1 cellular context compared by ENCODE assay signal in the genomic region with DNA sequence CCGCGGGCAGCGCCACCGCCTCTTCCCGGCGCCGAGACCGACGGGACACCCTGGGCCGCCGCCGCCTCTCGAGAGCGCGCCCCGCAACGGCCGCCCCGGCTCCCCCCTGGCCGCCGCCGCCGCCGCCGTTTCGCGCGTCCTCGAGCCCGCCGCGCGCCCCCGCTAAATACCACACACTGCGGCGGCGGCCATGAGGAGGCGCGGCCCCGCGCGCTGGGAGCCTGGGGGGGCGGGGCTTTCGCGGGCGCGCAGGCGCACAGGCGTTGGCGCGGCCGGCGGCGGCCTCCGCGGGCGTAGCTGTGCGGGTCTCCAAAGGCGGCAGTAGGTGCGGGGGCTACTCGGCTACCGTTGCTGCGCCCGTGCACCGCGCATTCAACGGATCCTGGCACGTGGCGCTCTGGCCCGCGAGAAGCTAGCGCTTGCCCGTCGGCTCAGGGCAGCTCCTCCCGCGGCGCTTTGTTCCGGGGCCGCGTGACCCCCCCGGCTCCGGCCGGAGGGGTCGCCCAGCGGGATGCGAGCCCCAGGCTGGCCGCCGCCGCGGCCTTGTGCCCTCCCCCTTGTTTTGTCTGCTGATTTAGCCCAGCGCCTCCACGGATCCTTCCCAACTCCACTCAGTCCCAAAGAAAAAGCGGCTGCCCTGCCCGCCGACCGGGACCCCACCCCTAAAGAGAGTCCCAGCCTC.
A peak's percentile ranks its signal among the peaks of the same experiment; 100 is the strongest.
TF ChIP-seq lines count a peak whose summit lies in the region.

A gene with protein sequence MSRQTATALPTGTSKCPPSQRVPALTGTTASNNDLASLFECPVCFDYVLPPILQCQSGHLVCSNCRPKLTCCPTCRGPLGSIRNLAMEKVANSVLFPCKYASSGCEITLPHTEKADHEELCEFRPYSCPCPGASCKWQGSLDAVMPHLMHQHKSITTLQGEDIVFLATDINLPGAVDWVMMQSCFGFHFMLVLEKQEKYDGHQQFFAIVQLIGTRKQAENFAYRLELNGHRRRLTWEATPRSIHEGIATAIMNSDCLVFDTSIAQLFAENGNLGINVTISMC (minus strand): TSS at position 142 of the 682 bp plus-strand sequence. CDS start 22,985 bp downstream, outside the sequence.

TF ChIP-seq in H1, 55 proteins besides CTCF, POLR2A, EP300 and RAD21:
- TF ChIP-seq, protein P1, sequence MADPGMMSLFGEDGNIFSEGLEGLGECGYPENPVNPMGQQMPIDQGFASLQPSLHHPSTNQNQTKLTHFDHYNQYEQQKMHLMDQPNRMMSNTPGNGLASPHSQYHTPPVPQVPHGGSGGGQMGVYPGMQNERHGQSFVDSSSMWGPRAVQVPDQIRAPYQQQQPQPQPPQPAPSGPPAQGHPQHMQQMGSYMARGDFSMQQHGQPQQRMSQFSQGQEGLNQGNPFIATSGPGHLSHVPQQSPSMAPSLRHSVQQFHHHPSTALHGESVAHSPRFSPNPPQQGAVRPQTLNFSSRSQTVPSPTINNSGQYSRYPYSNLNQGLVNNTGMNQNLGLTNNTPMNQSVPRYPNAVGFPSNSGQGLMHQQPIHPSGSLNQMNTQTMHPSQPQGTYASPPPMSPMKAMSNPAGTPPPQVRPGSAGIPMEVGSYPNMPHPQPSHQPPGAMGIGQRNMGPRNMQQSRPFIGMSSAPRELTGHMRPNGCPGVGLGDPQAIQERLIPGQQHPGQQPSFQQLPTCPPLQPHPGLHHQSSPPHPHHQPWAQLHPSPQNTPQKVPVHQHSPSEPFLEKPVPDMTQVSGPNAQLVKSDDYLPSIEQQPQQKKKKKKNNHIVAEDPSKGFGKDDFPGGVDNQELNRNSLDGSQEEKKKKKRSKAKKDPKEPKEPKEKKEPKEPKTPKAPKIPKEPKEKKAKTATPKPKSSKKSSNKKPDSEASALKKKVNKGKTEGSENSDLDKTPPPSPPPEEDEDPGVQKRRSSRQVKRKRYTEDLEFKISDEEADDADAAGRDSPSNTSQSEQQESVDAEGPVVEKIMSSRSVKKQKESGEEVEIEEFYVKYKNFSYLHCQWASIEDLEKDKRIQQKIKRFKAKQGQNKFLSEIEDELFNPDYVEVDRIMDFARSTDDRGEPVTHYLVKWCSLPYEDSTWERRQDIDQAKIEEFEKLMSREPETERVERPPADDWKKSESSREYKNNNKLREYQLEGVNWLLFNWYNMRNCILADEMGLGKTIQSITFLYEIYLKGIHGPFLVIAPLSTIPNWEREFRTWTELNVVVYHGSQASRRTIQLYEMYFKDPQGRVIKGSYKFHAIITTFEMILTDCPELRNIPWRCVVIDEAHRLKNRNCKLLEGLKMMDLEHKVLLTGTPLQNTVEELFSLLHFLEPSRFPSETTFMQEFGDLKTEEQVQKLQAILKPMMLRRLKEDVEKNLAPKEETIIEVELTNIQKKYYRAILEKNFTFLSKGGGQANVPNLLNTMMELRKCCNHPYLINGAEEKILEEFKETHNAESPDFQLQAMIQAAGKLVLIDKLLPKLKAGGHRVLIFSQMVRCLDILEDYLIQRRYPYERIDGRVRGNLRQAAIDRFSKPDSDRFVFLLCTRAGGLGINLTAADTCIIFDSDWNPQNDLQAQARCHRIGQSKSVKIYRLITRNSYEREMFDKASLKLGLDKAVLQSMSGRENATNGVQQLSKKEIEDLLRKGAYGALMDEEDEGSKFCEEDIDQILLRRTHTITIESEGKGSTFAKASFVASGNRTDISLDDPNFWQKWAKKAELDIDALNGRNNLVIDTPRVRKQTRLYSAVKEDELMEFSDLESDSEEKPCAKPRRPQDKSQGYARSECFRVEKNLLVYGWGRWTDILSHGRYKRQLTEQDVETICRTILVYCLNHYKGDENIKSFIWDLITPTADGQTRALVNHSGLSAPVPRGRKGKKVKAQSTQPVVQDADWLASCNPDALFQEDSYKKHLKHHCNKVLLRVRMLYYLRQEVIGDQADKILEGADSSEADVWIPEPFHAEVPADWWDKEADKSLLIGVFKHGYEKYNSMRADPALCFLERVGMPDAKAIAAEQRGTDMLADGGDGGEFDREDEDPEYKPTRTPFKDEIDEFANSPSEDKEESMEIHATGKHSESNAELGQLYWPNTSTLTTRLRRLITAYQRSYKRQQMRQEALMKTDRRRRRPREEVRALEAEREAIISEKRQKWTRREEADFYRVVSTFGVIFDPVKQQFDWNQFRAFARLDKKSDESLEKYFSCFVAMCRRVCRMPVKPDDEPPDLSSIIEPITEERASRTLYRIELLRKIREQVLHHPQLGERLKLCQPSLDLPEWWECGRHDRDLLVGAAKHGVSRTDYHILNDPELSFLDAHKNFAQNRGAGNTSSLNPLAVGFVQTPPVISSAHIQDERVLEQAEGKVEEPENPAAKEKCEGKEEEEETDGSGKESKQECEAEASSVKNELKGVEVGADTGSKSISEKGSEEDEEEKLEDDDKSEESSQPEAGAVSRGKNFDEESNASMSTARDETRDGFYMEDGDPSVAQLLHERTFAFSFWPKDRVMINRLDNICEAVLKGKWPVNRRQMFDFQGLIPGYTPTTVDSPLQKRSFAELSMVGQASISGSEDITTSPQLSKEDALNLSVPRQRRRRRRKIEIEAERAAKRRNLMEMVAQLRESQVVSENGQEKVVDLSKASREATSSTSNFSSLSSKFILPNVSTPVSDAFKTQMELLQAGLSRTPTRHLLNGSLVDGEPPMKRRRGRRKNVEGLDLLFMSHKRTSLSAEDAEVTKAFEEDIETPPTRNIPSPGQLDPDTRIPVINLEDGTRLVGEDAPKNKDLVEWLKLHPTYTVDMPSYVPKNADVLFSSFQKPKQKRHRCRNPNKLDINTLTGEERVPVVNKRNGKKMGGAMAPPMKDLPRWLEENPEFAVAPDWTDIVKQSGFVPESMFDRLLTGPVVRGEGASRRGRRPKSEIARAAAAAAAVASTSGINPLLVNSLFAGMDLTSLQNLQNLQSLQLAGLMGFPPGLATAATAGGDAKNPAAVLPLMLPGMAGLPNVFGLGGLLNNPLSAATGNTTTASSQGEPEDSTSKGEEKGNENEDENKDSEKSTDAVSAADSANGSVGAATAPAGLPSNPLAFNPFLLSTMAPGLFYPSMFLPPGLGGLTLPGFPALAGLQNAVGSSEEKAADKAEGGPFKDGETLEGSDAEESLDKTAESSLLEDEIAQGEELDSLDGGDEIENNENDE (IDR thresholded peaks at IDR 0.05; ENCODE audit: insufficient replicate concordance, low read length): no peak
- TF ChIP-seq ASH2L (IDR thresholded peaks at IDR 0.05; ENCODE audit: low read length) (peak; percentile 84), MAX (IDR thresholded peaks at IDR 0.05) (peak; percentile 96), GABPA (IDR thresholded peaks at IDR 0.05; ENCODE audit: borderline replicate concordance, insufficient read depth, low read length) (no peak), NRF1 (IDR thresholded peaks at IDR 0.05; ENCODE audit: low read depth, low read length) (peak; percentile 58), RFX5 (IDR thresholded peaks at IDR 0.05; ENCODE audit: borderline replicate concordance, low read depth, low read length) (no peak), PHF8 (conservative IDR thresholded peaks at IDR 0.05; ENCODE audit: low read depth, low read length) (peak; percentile 36; the same call in 1 of the 2 replicates), SRF (IDR thresholded peaks at IDR 0.05; ENCODE audit: low read depth, low read length) (no peak), JUND (IDR thresholded peaks at IDR 0.05; ENCODE audit: low read length) (peak; percentile 10; the same call in 1 of the 2 replicates), YY1 (IDR thresholded peaks at IDR 0.05; ENCODE audit: low read depth, low read length) (peak; percentile 80), MAFK (IDR thresholded peaks at IDR 0.05; ENCODE audit: low read depth, low read length) (no peak), USF2 (IDR thresholded peaks at IDR 0.05; ENCODE audit: low read length) (peak; percentile 30; the same call in 1 of the 2 replicates), KDM4A (IDR thresholded peaks at IDR 0.05; ENCODE audit: low read depth, low read length, severe bottlenecking) (peak; percentile 64), FOSL1 (IDR thresholded peaks at IDR 0.05; ENCODE audit: insufficient read depth, low read depth, low read length) (0 out of 2 replicates have a peak, but pooled peaks have one; percentile 23), BACH1 (IDR thresholded peaks at IDR 0.05; ENCODE audit: low read length) (no peak), EGR1 (IDR thresholded peaks at IDR 0.05; ENCODE audit: borderline replicate concordance, low read depth, low read length) (0 out of 2 replicates have a peak, but pooled peaks have one; percentile 20), RXRA (IDR thresholded peaks at IDR 0.05; ENCODE audit: insufficient read depth, low read depth, low read length) (no peak), SIN3A (conservative IDR thresholded peaks at IDR 0.05 in 1 of 2, IDR thresholded peaks at IDR 0.05 in 1 of 2; ENCODE audit: low read depth in 1 of 2, low read length in 2 of 2) (0 out of 4 replicates have a peak, but pooled peaks of 1 of the 2 experiments have one; percentile 52), POLR2AphosphoS5 (IDR thresholded peaks at IDR 0.05; ENCODE audit: low read depth, low read length) (peak; percentile 94), EZH2 (IDR thresholded peaks at IDR 0.05; ENCODE audit: low read depth, low read length, severe bottlenecking) (no peak), SP1 (IDR thresholded peaks at IDR 0.05; ENCODE audit: low read depth, low read length) (no peak), TBP (IDR thresholded peaks at IDR 0.05; ENCODE audit: low read depth, low read length) (peak; percentile 31; the same call in 1 of the 2 replicates), HDAC6 (IDR thresholded peaks at IDR 0.05; ENCODE audit: low read depth, low read length) (no peak), TAF1 (IDR thresholded peaks at IDR 0.05; ENCODE audit: low read depth, low read length) (peak; percentile 85), TAF7 (optimal IDR thresholded peaks at IDR 0.05; ENCODE audit: borderline replicate concordance, low read depth, low read length) (peak; percentile 66), KDM1A (IDR thresholded peaks at IDR 0.05; ENCODE audit: borderline replicate concordance, low read length) (0 out of 2 replicates have a peak, but pooled peaks have one; percentile 12), RNF2 (IDR thresholded peaks at IDR 0.05; ENCODE audit: borderline replicate concordance, low read depth, low read length, missing control alignments, poor library complexity, severe bottlenecking) (no peak), TCF12 (IDR thresholded peaks at IDR 0.05; ENCODE audit: low read depth, low read length) (no peak), CBX5 (IDR thresholded peaks at IDR 0.05; ENCODE audit: low read depth, low read length) (no peak)
- TF ChIP-seq, protein P2, sequence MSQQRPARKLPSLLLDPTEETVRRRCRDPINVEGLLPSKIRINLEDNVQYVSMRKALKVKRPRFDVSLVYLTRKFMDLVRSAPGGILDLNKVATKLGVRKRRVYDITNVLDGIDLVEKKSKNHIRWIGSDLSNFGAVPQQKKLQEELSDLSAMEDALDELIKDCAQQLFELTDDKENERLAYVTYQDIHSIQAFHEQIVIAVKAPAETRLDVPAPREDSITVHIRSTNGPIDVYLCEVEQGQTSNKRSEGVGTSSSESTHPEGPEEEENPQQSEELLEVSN (IDR thresholded peaks at IDR 0.05): peak; percentile 93
TF ChIP-seq in H1: peak in this region for 17.
